ENCODE assay signal across 8 cellular contexts in the genomic region with DNA sequence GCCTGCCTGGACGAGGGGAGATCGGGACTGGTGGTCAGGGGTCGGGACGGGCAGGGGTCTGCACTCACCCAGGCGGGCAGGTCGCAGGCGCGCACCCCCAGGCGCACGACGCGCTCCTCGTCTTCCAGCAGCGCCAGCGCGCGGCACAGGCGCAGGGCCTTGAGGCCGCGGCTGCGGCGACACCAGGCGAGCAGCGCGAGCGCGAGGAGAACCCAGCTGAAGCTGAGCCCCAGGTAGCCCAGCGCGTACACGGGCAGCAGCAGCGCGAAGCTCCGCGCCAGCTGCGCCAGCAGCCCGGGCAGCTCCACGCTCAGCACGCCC. TPM values are rescaled to one million over a fixed set of nuclear protein-coding genes. Genes with fewer than 3 reads are reported as not detected.
DNase-seq lines count a peak whose midpoint lies in the region; ATAC-seq and TF ChIP-seq lines count a peak whose summit lies in the region.

No MANE protein-coding gene starts in this region.

- H3K27ac ChIP-seq in liver (ENCODE audit: low read depth in 1 of 2, low read length in 2 of 2), result peak overlapping the region; percentile 99 to 100

- ATAC-seq in GM21825 (IDR thresholded peaks at IDR 0.05; ENCODE audit: unreplicated experiment), result peak; percentile 45

- WGBS in liver, result under 1% methylated on average over 38 of the region's 38 CpGs

- no peaks in the 10 kb centered on the region for H3K36me3 ChIP-seq in liver (ENCODE audit: control insufficient read depth in 4 of 4, insufficient read depth in 3 of 4, low read depth in 1 of 4, low read length in 3 of 4)

- DNase-seq in NCI-H446 (lab: John Stamatoyannopoulos, UW) (peak; percentile 8 to 53), NCI-H446 treated with DMSO at 0.1 percent for 48 hours (lab: John Stamatoyannopoulos, UW) (no peak), T-helper 9 cell (peak; percentile 45), dedifferentiated amniotic fluid mesenchymal stem cell (ENCODE audit: extremely low spot score) (peak; percentile 59)
- peak; percentile 62 for DNase-seq in Jurkat, Clone E6-1 (ENCODE audit: low read depth, low spot score)
- peak; percentile 58 to 71 for DNase-seq in stimulated activated CD4-positive, alpha-beta T cell treated with anti-CD3 and anti-CD28 coated beads, Interleukin-4, amount 100 ng/mL, for 4 hours

- H3K9me3 ChIP-seq in liver (ENCODE audit: control insufficient read depth in 4 of 4, low read length in 3 of 4), result no peaks in the 10 kb centered on the region

- H3K27me3 ChIP-seq in liver (ENCODE audit: control insufficient read depth in 4 of 4, insufficient read depth in 4 of 4, low read length in 3 of 4), result no peaks in the 10 kb centered on the region

- no peak for TF ChIP-seq CTCF in liver (IDR thresholded peaks at IDR 0.05; ENCODE audit: low read depth, low read length, missing input control)

- peak overlapping the region; percentile 79 for H3K4me3 ChIP-seq in Jurkat, Clone E6-1 (ENCODE audit: low read length)
- H3K4me3 ChIP-seq in liver (ENCODE audit: low read depth in 1 of 3, low read length in 3 of 3), result peak overlapping the region; percentile 84 to 89 (median 88)

- peak overlapping the region; percentile 65 to 78 for H3K9ac ChIP-seq in liver (ENCODE audit: low read depth in 1 of 2, low read length in 2 of 2)

- peaks cover 4 to 20% (median 6%) of the 10 kb centered on the region in 4 donors for H3K4me1 ChIP-seq in liver (ENCODE audit: control insufficient read depth in 4 of 4, insufficient read depth in 4 of 4, low read length in 3 of 4)

- TF ChIP-seq RAD21 in liver (IDR thresholded peaks at IDR 0.05), result no peak

TF ChIP-seq in liver, 16 proteins besides CTCF, POLR2A, EP300 and RAD21:
- TF ChIP-seq FOXA2 (IDR thresholded peaks at IDR 0.05) (no peak), FOXA1 (IDR thresholded peaks at IDR 0.05) (no peak)
TF ChIP-seq in liver: peak in this region for 0.

RNA-seq across cellular contexts. Expression of a gene that starts 0.3 kb away (rescaled TPM):
- polyA plus RNA-seq in Jurkat, Clone E6-1 (2012; ENCODE audit: insufficient read depth, insufficient read length), result 131 TPM
- 10 to 100 TPM; 23.4 to 31.7 TPM for total RNA-seq in liver
- 10 to 100 TPM in 1 of 2 donors, 1 to 10 TPM in 1; 4.9 to 11.0 TPM for polyA plus RNA-seq in liver

RNA-seq across cellular contexts. Expression of a gene that starts 27.4 kb away (rescaled TPM):
- polyA plus RNA-seq in Jurkat, Clone E6-1 (2012; ENCODE audit: insufficient read depth, insufficient read length), result 17.3 TPM
- total RNA-seq in liver, result 1 to 10 TPM; 2.0 to 4.9 TPM
- 10 to 100 TPM in 1 of 2 donors, 1 to 10 TPM in 1; 2.2 to 12.9 TPM for polyA plus RNA-seq in liver
